Comparison of ENCODE assay signal across 26 cellular contexts in the genomic region with DNA sequence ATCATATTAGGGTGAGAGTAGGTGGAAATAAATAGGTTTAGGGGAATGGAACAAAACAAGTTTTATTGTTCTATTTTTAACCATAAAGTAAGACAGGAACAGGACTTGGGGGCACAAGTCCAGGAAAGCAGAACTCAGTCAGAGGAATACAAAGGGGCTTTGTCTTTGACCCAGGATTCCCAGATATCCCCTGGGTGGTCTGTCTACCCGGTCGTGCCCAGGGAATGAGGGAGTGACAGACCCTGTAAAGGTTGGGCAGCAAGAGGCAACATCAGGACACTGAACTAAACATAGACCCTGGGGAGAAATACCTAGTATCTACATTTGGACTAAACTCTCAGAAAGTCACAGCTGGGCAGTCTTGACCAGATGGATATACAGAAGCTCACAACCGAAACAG. TPM values are rescaled to one million over a fixed set of nuclear protein-coding genes. Genes with fewer than 3 reads are reported as not detected.
"Had no signal": no experiment of that assay in that cellular context is flagged by ENCODE, and none has a peak within 500 bp of the region (broad histone marks: within the 10 kb centered on the region; RNA-seq: fewer than 3 reads in every experiment).

No MANE protein-coding gene starts in this region.

- DNase-seq: hippocampal formation; kidney; left colon; left lung; lower lobe of right lung; mammary epithelial cell; mesenchymal stem cell; naive thymus-derived CD8-positive, alpha-beta T cell; nucleus accumbens; pancreas; psoas muscle; right lobe of liver; stimulated activated CD4-positive, alpha-beta T cell treated with anti-CD3 and anti-CD28 coated beads, Interleukin-12 subunit alpha, Interleukin-12 subunit beta, amount 100 ng/mL, for 4 hours; stimulated activated CD4-positive, alpha-beta T cell treated with anti-CD3 and anti-CD28 coated beads, Interleukin-15, amount 100 ng/mL, for 24 hours; stimulated activated CD4-positive, alpha-beta T cell treated with anti-CD3 and anti-CD28 coated beads, Interleukin-2, amount 100 ng/mL, for 24 hours; stimulated activated CD4-positive, alpha-beta T cell treated with anti-CD3 and anti-CD28 coated beads, Interleukin-4, amount 100 ng/mL, for 24 hours; stimulated activated CD8-positive, alpha-beta memory T cell treated with anti-CD3 and anti-CD28 coated beads, Interleukin-4, amount 100 ng/mL, for 48 hours; stimulated activated naive CD4-positive, alpha-beta T cell treated with Interleukin-2 at 50 U/mL for 16 hours; stimulated activated naive CD8-positive, alpha-beta T cell treated with anti-CD3 and anti-CD28 coated beads, Interleukin-15, amount 100 ng/mL, for 72 hours; uterus had no signal

- H3K27ac ChIP-seq: left lung, lower lobe of right lung, pancreas, psoas muscle, right atrium auricular region, right lobe of liver, skin epidermis, tibial nerve had no signal

- H3K27me3 ChIP-seq: left lung, pancreas, right atrium auricular region, right lobe of liver, tibial nerve, uterus had no signal

- H3K9me3 ChIP-seq: left lung, lower lobe of right lung, pancreas, psoas muscle, right atrium auricular region, right lobe of liver, tibial nerve, uterus had no signal

- ATAC-seq: left colon; left lung; lower lobe of right lung; naive thymus-derived CD8-positive, alpha-beta T cell; pancreas; psoas muscle; right lobe of liver; stimulated activated memory B cell treated with anti-CD40 and anti-IgM and Interleukin-4, amounts not matched to agents 10 μg/mL and 1 μg/mL and 100 μg/mL, for 72 hours; stimulated activated naive CD8-positive, alpha-beta T cell treated with anti-CD3 and anti-CD28 coated beads, Interleukin-15, amount 100 ng/mL, for 72 hours had no signal

- H3K4me3 ChIP-seq: left lung, lower lobe of right lung, pancreas, psoas muscle, right atrium auricular region, right lobe of liver, skin epidermis, tibial nerve, uterus had no signal

- H3K4me1 ChIP-seq: left lung, lower lobe of right lung, pancreas, psoas muscle, right atrium auricular region, right lobe of liver, tibial nerve, uterus had no signal

- H3K36me3 ChIP-seq: left lung, lower lobe of right lung, pancreas, right atrium auricular region, right lobe of liver, tibial nerve, uterus had no signal

RNA-seq across cellular contexts. Expression of gene PTCHD1, which starts 50.6 kb away (rescaled TPM):
- total RNA-seq: mammary epithelial cell; naive thymus-derived CD8-positive, alpha-beta T cell; osteoblast; renal cortical epithelial cell had no signal
